In the genomic region with DNA sequence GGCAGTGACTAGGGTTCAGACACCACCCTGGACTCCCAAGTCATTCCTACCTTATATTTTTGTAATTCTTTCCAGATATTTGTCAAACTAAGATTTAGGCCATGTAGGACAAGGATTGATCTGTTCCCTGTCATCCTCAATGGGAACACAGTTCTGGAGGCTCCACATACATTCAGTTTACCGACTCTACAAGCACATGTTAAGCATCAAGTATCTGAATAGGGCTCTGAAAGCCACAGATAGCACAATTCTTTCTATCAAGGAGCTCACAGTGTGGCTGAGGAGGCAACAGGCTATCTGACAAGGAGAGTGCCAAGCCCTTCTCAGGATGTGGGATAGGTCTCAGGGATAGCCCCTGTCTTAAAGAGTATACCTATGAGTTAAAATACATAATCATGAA, we compare ENCODE assay signal across 16 cellular contexts. TPM values are rescaled to one million over a fixed set of nuclear protein-coding genes. Genes with fewer than 3 reads are reported as not detected.
"Had no signal": no experiment of that assay in that cellular context is flagged by ENCODE, and none has a peak within 500 bp of the region (broad histone marks: within the 10 kb centered on the region; RNA-seq: fewer than 3 reads in every experiment).

No MANE protein-coding gene starts in this region.

- H3K36me3 ChIP-seq: adrenal gland, pancreas had no signal

- H3K9me3 Mint-ChIP-seq: activated T-helper 2 cell treated with anti-CD3 and anti-CD28 coated beads, Interferon-gamma antibody, Interleukin-2, Interleukin-4, amounts not matched to agents 10 μg/mL and 5 μg/mL and 100 μg/mL, durations not matched to agents 14 hours and 24 hours and 36 hours; central memory CD8-positive, alpha-beta T cell; dendritic cell treated with granulocyte-macrophage colony-stimulating factor and Interleukin-4, amounts not matched to agents 40 ng/mL and 50 ng/mL, for 4 days; memory B cell; stimulated activated naive CD8-positive, alpha-beta T cell treated with anti-CD3 and anti-CD28 coated beads, Interleukin-15, amount 100 ng/mL, for 72 hours had no signal

- H3K36me3 Mint-ChIP-seq: memory B cell had no signal

- H3K27ac Mint-ChIP-seq: activated T-helper 2 cell treated with anti-CD3 and anti-CD28 coated beads, Interferon-gamma antibody, Interleukin-2, Interleukin-4, amounts not matched to agents 10 μg/mL and 5 μg/mL and 100 μg/mL, durations not matched to agents 14 hours and 24 hours and 36 hours; dendritic cell treated with granulocyte-macrophage colony-stimulating factor and Interleukin-4, amounts not matched to agents 40 ng/mL and 50 ng/mL, for 4 days; memory B cell; stimulated activated naive CD8-positive, alpha-beta T cell treated with anti-CD3 and anti-CD28 coated beads, Interleukin-15, amount 100 ng/mL, for 72 hours had no signal

- H3K27me3 Mint-ChIP-seq: central memory CD8-positive, alpha-beta T cell; stimulated activated naive CD8-positive, alpha-beta T cell treated with anti-CD3 and anti-CD28 coated beads, Interleukin-15, amount 100 ng/mL, for 72 hours had no signal

- H3K9me3 ChIP-seq: adrenal gland, pancreas, testis had no signal

- H3K4me1 ChIP-seq: testis had no signal

- H3K4me1 Mint-ChIP-seq: central memory CD8-positive, alpha-beta T cell; memory B cell; stimulated activated naive CD8-positive, alpha-beta T cell treated with anti-CD3 and anti-CD28 coated beads, Interleukin-15, amount 100 ng/mL, for 72 hours had no signal

- H3K27ac ChIP-seq: testis had no signal

- H3K4me3 Mint-ChIP-seq: central memory CD8-positive, alpha-beta T cell; dendritic cell treated with granulocyte-macrophage colony-stimulating factor and Interleukin-4, amounts not matched to agents 40 ng/mL and 50 ng/mL, for 4 days; memory B cell; stimulated activated naive CD8-positive, alpha-beta T cell treated with anti-CD3 and anti-CD28 coated beads, Interleukin-15, amount 100 ng/mL, for 72 hours had no signal

- H3K4me3 ChIP-seq: adrenal gland, pancreas, testis had no signal

- ATAC-seq: esophagus mucosa; pancreas; stimulated activated naive CD8-positive, alpha-beta T cell treated with anti-CD3 and anti-CD28 coated beads, Interleukin-15, amount 100 ng/mL, for 72 hours had no signal

- DNase-seq: activated CD4-positive, alpha-beta T cell treated with anti-CD3 and anti-CD28 coated beads, Interleukin-2, amount 50 U/mL, for 1 hour; activated naive CD4-positive, alpha-beta T cell treated with anti-CD3 and anti-CD28 coated beads, Interleukin-2, amount 50 U/mL, for 16 hours; activated T-cell treated with anti-CD3 and anti-CD28 coated beads for 4 hours; adrenal gland; pancreas; stimulated activated CD4-positive, alpha-beta T cell treated with anti-CD3 and anti-CD28 coated beads, Interleukin-15, amount 100 ng/mL, for 24 hours; stimulated activated CD4-positive, alpha-beta T cell treated with anti-CD3 and anti-CD28 coated beads, Interleukin-4, amount 100 ng/mL, for 4 hours; stimulated activated naive CD8-positive, alpha-beta T cell treated with anti-CD3 and anti-CD28 coated beads, Interleukin-15, amount 100 ng/mL, for 72 hours; T-helper 2 cell; testis had no signal

- H3K27me3 ChIP-seq: adrenal gland, pancreas, testis had no signal

- FAIRE-seq: pancreas had no signal

RNA-seq across cellular contexts. Expression of gene CXCL8, which starts 37.0 kb away (rescaled TPM):
- total RNA-seq: testis had no signal
- polyA plus RNA-seq: neural cell had no signal
